Comparison of ENCODE assay signal across 11 cellular contexts in the genomic region with DNA sequence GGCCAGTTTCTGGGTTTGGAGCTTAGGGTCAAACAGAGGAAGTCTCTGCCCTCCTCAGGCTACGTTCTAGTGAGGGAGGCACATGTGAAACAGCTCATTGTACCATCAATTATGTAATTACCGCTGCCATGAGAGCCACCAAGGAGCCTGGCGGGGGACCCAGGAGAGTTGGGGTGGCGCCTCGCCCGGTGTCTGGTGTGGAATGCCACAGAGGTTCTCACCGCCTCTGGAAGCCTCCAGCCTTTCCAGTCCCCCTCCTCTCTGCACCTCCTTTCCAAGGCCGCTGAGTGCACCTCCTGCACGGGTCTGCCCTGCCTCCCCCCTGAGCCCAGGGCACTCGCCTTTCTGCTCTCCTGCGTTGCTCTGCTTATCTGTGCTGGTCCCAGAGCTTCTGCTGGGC. TPM values are rescaled to one million over a fixed set of nuclear protein-coding genes. Genes with fewer than 3 reads are reported as not detected.
DNase-seq lines count a peak whose midpoint lies in the region; ATAC-seq, FAIRE-seq and TF ChIP-seq lines count a peak whose summit lies in the region.
"Had no signal": no experiment of that assay in that cellular context is flagged by ENCODE, and none has a peak within 500 bp of the region (broad histone marks: within the 10 kb centered on the region; RNA-seq: fewer than 3 reads in every experiment).

No MANE protein-coding gene starts in this region.

- TF ChIP-seq CTCF in dorsolateral prefrontal cortex (IDR thresholded peaks at IDR 0.05 in 54 of 56, conservative IDR thresholded peaks at IDR 0.05 in 2 of 56; ENCODE audit: low read depth in 1 of 56, partially characterized antibody in 56 of 56): no peak
- no peak for TF ChIP-seq CTCF in pancreas (IDR thresholded peaks at IDR 0.05)
- no peak for TF ChIP-seq CTCF in PC-9 (conservative IDR thresholded peaks at IDR 0.05)

- H3K9me3 ChIP-seq in KOPT-K1 (ENCODE audit: insufficient read depth, low read length, poor library complexity, severe bottlenecking): no peaks in the 10 kb centered on the region
- H3K9me3 ChIP-seq in pancreas: no peaks in the 10 kb centered on the region
- H3K9me3 ChIP-seq in PC-9 (ENCODE audit: insufficient read depth, low read depth): no peaks in the 10 kb centered on the region
- H3K9me3 ChIP-seq: suprapubic skin had no signal

- DNase-seq in NCI-H1417 (lab: John Stamatoyannopoulos, UW): peak in 2 of 3 experiments; percentile 45 to 68
- DNase-seq in NCI-H1417 treated with DMSO at 0.1 percent for 48 hours (lab: John Stamatoyannopoulos, UW): no peak
- DNase-seq in dorsolateral prefrontal cortex: no peak
- peak in 5 of 6 donors; percentile 45 to 74 (median 56) for DNase-seq in pancreas
- DNase-seq in NCI-H2029 treated with DMSO at 0.1 percent for 48 hours (lab: John Stamatoyannopoulos, UW): no peak
- no peak for DNase-seq in PC-9
- DNase-seq: DND-41 had no signal

- no peak overlapping the region for H3K4me2 ChIP-seq in PC-9

- no peaks in the 10 kb centered on the region for H3K9me2 ChIP-seq in PC-9 (ENCODE audit: insufficient read depth)

- intact Hi-C loops in dorsolateral prefrontal cortex (cut with DNase I): no loop called here
- intact Hi-C loops in pancreas (cut with DNase I): no loop called here
- intact Hi-C loops in PC-9 (cut with micrococcal nuclease; ENCODE audit: unreplicated experiment): no loop called here

- peak overlapping the region; percentile 4 for H3K27ac ChIP-seq in KOPT-K1 (ENCODE audit: low read depth, low read length, poor library complexity, severe bottlenecking)
- H3K27ac ChIP-seq in dorsolateral prefrontal cortex: peak overlapping the region; percentile 40 to 100 (median 97)
- H3K27ac ChIP-seq in pancreas: peak overlapping the region; percentile 26 to 52 (median 39)
- H3K27ac ChIP-seq in PC-9: no peak overlapping the region

- BruUV-seq in PC-9 (replicated peaks; lab: Mats Ljungman, UMichigan): no TSS peak

- H3K4me3 ChIP-seq in dorsolateral prefrontal cortex: no peak overlapping the region
- H3K4me3 ChIP-seq in pancreas: no peak overlapping the region
- H3K4me3 ChIP-seq in PC-9: no peak overlapping the region
- H3K4me3 ChIP-seq: suprapubic skin had no signal

- H3K27me3 ChIP-seq in dorsolateral prefrontal cortex (no peaks in the 10 kb centered on the region), pancreas (no peaks in the 10 kb centered on the region), PC-9 (ENCODE audit: insufficient read depth, low read depth) (no peaks in the 10 kb centered on the region)
- H3K27me3 ChIP-seq: suprapubic skin had no signal

- POLR2A ChIA-PET in PC-9 (lab: Charles Lee; ENCODE audit: unreplicated experiment): interaction anchor here (0.7 kb wide), 1 partner anchor 23 kb away, joined by 3 read pairs; no protein-coding TSS in a partner anchor

- H3F3A ChIP-seq in PC-9 (ENCODE audit: insufficient read depth, low read depth): peaks cover 14% of the 10 kb centered on the region; the same call in 1 of the 2 replicates

- 25 to 35% methylated on average over 10 to 11 of the region's 11 CpGs for WGBS in pancreas, 2 donors

- H3K4me1 ChIP-seq in pancreas: peaks cover 17 to 34% (median 34%) of the 10 kb centered on the region in 3 donors
- H3K4me1 ChIP-seq in PC-9 (replicated peaks; ENCODE audit: insufficient read depth): peaks cover 16% of the 10 kb centered on the region

- FAIRE-seq in pancreas (lab: Jason Lieb, UNC): no peak

- peaks cover 86% of the 10 kb centered on the region for H4K20me1 ChIP-seq in PC-9 (ENCODE audit: insufficient read depth)

- CTCF ChIA-PET in PC-9 (lab: Charles Lee): no interaction called here

- ATAC-seq in pancreas: peak; percentile 2 to 34 (median 7)
- ATAC-seq in GM19351 (IDR thresholded peaks at IDR 0.05; ENCODE audit: unreplicated experiment): no peak
- ATAC-seq: sciatic nerve had no signal

- H3K36me3 ChIP-seq in KOPT-K1 (ENCODE audit: insufficient read depth, low read length) (no peaks in the 10 kb centered on the region), pancreas (no peaks in the 10 kb centered on the region), PC-9 (ENCODE audit: low read depth) (no peaks in the 10 kb centered on the region)
- H3K36me3 ChIP-seq: suprapubic skin had no signal

- H2AFZ ChIP-seq in PC-9: no peak overlapping the region

- peaks cover 31% of the 10 kb centered on the region for H3K79me2 ChIP-seq in PC-9 (ENCODE audit: low read depth)

RNA-seq across cellular contexts. Expression of gene SREBF1, which starts 51.4 kb away (rescaled TPM):
- total RNA-seq in dorsolateral prefrontal cortex (100 to 1,000 TPM in 84 of 120 experiments, 10 to 100 TPM in 36; 57.2 to 359 (median 120) TPM), pancreas (10 to 100 TPM; 12.0 to 38.1 (median 24.3) TPM), PC-9 (2021) (243 and 360 TPM in 2 replicates)
- 10 to 100 TPM; 67.3 to 77.5 TPM for polyA plus RNA-seq in pancreas

Comparison
In these comparisons a context has a peak if more than half of its experiments do, and no peak if none do; other contexts are left out.
1. DNase-seq: peak in NCI-H1417 (2 of 3) and pancreas (5 of 6); none in NCI-H1417 treated with DMSO at 0.1 percent for 48 hours (single experiment), dorsolateral prefrontal cortex (0 of 10), NCI-H2029 treated with DMSO at 0.1 percent for 48 hours (single experiment) and PC-9 (0 of 2).